Comparison of ENCODE assay signal across 18 cellular contexts in genomic region chr17:49543860-49544259, GRCh38. TPM values are rescaled to one million over a fixed set of nuclear protein-coding genes. Genes with fewer than 3 reads are reported as not detected.
DNase-seq lines count a peak whose midpoint lies in the region; ATAC-seq and TF ChIP-seq lines count a peak whose summit lies in the region.
"Had no signal": no experiment of that assay in that cellular context is flagged by ENCODE, and none has a peak within 500 bp of the region (broad histone marks: within the 10 kb centered on the region; RNA-seq: fewer than 3 reads in every experiment).

No MANE protein-coding gene starts in this region.

- peak overlapping the region; percentile 22 for H2BK12ac ChIP-seq in neuronal stem cell (ENCODE audit: low read length)

- ATAC-seq in right cardiac atrium (no peak), GM19463 (IDR thresholded peaks at IDR 0.05; ENCODE audit: unreplicated experiment) (no peak)
- ATAC-seq: HepG2 had no signal

- no peak for TF ChIP-seq POLR2A in adrenal gland (IDR thresholded peaks at IDR 0.05)

- no peak overlapping the region for H2AK5ac ChIP-seq in neuronal stem cell (ENCODE audit: low read depth, low read length)

- intact Hi-C loops in cardiac septum (cut with DNase I): no loop called here
- intact Hi-C loops in right cardiac atrium (cut with DNase I): no loop called here
- intact Hi-C loops in adrenal gland (cut with DNase I): no loop called here

- no peak overlapping the region for H4K8ac ChIP-seq in neuronal stem cell (ENCODE audit: low read depth, low read length)

- no peak overlapping the region for H2BK120ac ChIP-seq in neuronal stem cell (ENCODE audit: low read depth, low read length)

- no peaks in the 10 kb centered on the region for H3K27me3 ChIP-seq in right cardiac atrium (ENCODE audit: control insufficient read depth, insufficient read depth)
- no peaks in the 10 kb centered on the region for H3K27me3 ChIP-seq in iPS-20b (ENCODE audit: insufficient read depth, low read length)
- H3K27me3 ChIP-seq in neuronal stem cell (ENCODE audit: control insufficient read depth in 3 of 3, insufficient read depth in 3 of 3, low read depth in 1 of 3, low read length in 3 of 3): peaks cover 0 to 55% (median 0%) of the 10 kb centered on the region in 3 experiments
- no peaks in the 10 kb centered on the region for H3K27me3 ChIP-seq in adrenal gland
- H3K27me3 ChIP-seq: BLaER1 had no signal

- DNase-seq in cardiac septum (ENCODE audit: low spot score): peak; percentile 5
- DNase-seq in right cardiac atrium: no peak
- DNase-seq in neuronal stem cell (ENCODE audit: low spot score): no peak
- no peak for DNase-seq in KBM-7
- no peak for DNase-seq in adrenal gland
- DNase-seq: 8988T; CD4-positive, alpha-beta memory T cell; DMS79 treated with DMSO at 0.1 percent for 48 hours; GF-D8; HCEC 1CT; HFFc6 had no signal

- no peak overlapping the region for H3K18ac ChIP-seq in neuronal stem cell (ENCODE audit: low read length)

- H3K27ac ChIP-seq in right cardiac atrium (ENCODE audit: low read length) (no peak overlapping the region), iPS-20b (ENCODE audit: low read length) (peak overlapping the region; percentile 18), neuronal stem cell (replicated peaks; ENCODE audit: low read length) (no peak overlapping the region), adrenal gland (no peak overlapping the region)
- H3K27ac ChIP-seq: BLaER1 had no signal

- H3K9me3 ChIP-seq in right cardiac atrium (ENCODE audit: control insufficient read depth, low read length) (no peaks in the 10 kb centered on the region), iPS-20b (ENCODE audit: insufficient read depth, low read depth, low read length) (no peaks in the 10 kb centered on the region), neuronal stem cell (replicated peaks in 1 of 2; ENCODE audit: control insufficient read depth in 2 of 2, insufficient read depth in 1 of 2, low read depth in 1 of 2, low read length in 2 of 2) (no peaks in the 10 kb centered on the region), adrenal gland (replicated peaks in 1 of 3) (no peaks in the 10 kb centered on the region)

- H3K36me3 ChIP-seq in iPS-20b (ENCODE audit: insufficient read depth, low read depth, low read length): no peaks in the 10 kb centered on the region
- peaks cover 0 to 3% of the 10 kb centered on the region in 2 donors for H3K36me3 ChIP-seq in neuronal stem cell (replicated peaks in 1 of 2; ENCODE audit: control insufficient read depth in 2 of 2, insufficient read depth in 2 of 2, low read length in 2 of 2)
- no peaks in the 10 kb centered on the region for H3K36me3 ChIP-seq in adrenal gland (replicated peaks in 1 of 2)
- H3K36me3 ChIP-seq: BLaER1 had no signal

- H3K4me3 ChIP-seq in right cardiac atrium (ENCODE audit: low read length): no peak overlapping the region
- no peak overlapping the region for H3K4me3 ChIP-seq in iPS-20b (ENCODE audit: low read length)
- no peak overlapping the region for H3K4me3 ChIP-seq in neuronal stem cell (ENCODE audit: low read length in 2 of 2)
- no peak overlapping the region for H3K4me3 ChIP-seq in adrenal gland
- H3K4me3 ChIP-seq: BLaER1 had no signal

- H3K4me1 ChIP-seq in right cardiac atrium (ENCODE audit: control insufficient read depth, insufficient read depth, low read length): no peaks in the 10 kb centered on the region
- peaks cover 13% of the 10 kb centered on the region for H3K4me1 ChIP-seq in iPS-20b (ENCODE audit: insufficient read depth, low read length)
- H3K4me1 ChIP-seq in neuronal stem cell (ENCODE audit: control insufficient read depth in 2 of 2, insufficient read depth in 1 of 2, low read depth in 1 of 2, low read length in 2 of 2): peaks cover 0 to 31% of the 10 kb centered on the region in 2 donors
- H3K4me1 ChIP-seq in adrenal gland (replicated peaks in 1 of 2): no peaks in the 10 kb centered on the region

- no peak overlapping the region for H2BK5ac ChIP-seq in neuronal stem cell (ENCODE audit: low read length)

- no peak overlapping the region for H3K23ac ChIP-seq in neuronal stem cell (ENCODE audit: low read depth, low read length, poor library complexity)

- WGBS in right cardiac atrium: 67% methylated on average over 3 of the region's 3 CpGs
- no CpG with 5 or more reads among the region's 3 CpGs for WGBS in neuronal stem cell (ENCODE audit: extremely low coverage in 2 of 2, insufficient read length in 2 of 2, insufficient replicate concordance in 1 of 2), 2 donors
- 66 to 80% (median 74%) methylated on average over 3 of the region's 3 CpGs for WGBS in adrenal gland, 4 donors

- H3K4me2 ChIP-seq in neuronal stem cell (ENCODE audit: insufficient read depth, low read length, poor library complexity, severe bottlenecking): no peak overlapping the region
- H3K4me2 ChIP-seq: BLaER1 had no signal

- H3K79me1 ChIP-seq in neuronal stem cell (ENCODE audit: low read depth, low read length): peaks cover 4% of the 10 kb centered on the region

- no peak overlapping the region for H3K9ac ChIP-seq in iPS-20b (ENCODE audit: low read depth, low read length)
- no peak overlapping the region for H3K9ac ChIP-seq in neuronal stem cell (ENCODE audit: low read depth, low read length, poor library complexity)
- H3K9ac ChIP-seq: BLaER1 had no signal

- no peak overlapping the region for H4K91ac ChIP-seq in neuronal stem cell (ENCODE audit: low read depth, low read length, poor library complexity)

- no peak for TF ChIP-seq CTCF in adrenal gland (IDR thresholded peaks at IDR 0.05)

- H2BK15ac ChIP-seq in neuronal stem cell (ENCODE audit: low read length): peak overlapping the region; percentile 98

- no peak overlapping the region for H3K4ac ChIP-seq in neuronal stem cell (ENCODE audit: low read length)

- H3K14ac ChIP-seq in neuronal stem cell (ENCODE audit: low read length): no peak overlapping the region

- in situ Hi-C loops in KBM-7 (cut with MboI; ENCODE audit: low pct_unique_long_range_greater_than_20kb, low sequenced_read_pairs): no loop called here

- H2AFZ ChIP-seq in neuronal stem cell (ENCODE audit: low read length): no peak overlapping the region

RNA-seq across cellular contexts. Expression of gene NXPH3, which starts 31.8 kb away (rescaled TPM):
- total RNA-seq in cardiac septum: 4.4 TPM
- total RNA-seq in right cardiac atrium: 1 to 10 TPM; 3.8 to 6.5 (median 4.9) TPM
- polyA plus RNA-seq in right cardiac atrium: 5.9 TPM
- 2.9 TPM for polyA plus RNA-seq in neuronal stem cell (2013, experiment 1 of 2)
- 2.8 TPM for polyA plus RNA-seq in neuronal stem cell (2013, experiment 2 of 2)
- total RNA-seq in adrenal gland: 1 to 10 TPM in 6 of 8 donors, under 1 TPM in 2; 0.30 to 6.1 (median 1.3) TPM
- polyA plus RNA-seq in adrenal gland: 1 to 10 TPM in 1 of 3 donors, under 1 TPM in 2; 0.80 to 1.3 (median 0.88) TPM
- total RNA-seq: CD4-positive, alpha-beta memory T cell had no signal
- polyA plus RNA-seq: CD14-positive monocyte; CD4-positive, alpha-beta memory T cell; IgD-negative memory B cell had no signal

RNA-seq across cellular contexts. Expression of gene NGFR, which starts 48.8 kb away (rescaled TPM):
- total RNA-seq in cardiac septum (9.9 TPM), right cardiac atrium (10 to 100 TPM; 21.6 to 39.8 (median 29.4) TPM), adrenal gland (10 to 100 TPM; 15.8 to 77.8 (median 29.5) TPM)
- polyA plus RNA-seq in right cardiac atrium (16.5 TPM), adrenal gland (10 to 100 TPM; 14.0 to 25.5 (median 21.8) TPM)
- 29.4 TPM for polyA plus RNA-seq in neuronal stem cell (2013, experiment 1 of 2)
- polyA plus RNA-seq in neuronal stem cell (2013, experiment 2 of 2): 29.5 TPM
- polyA plus RNA-seq: AG04450; CD4-positive, alpha-beta memory T cell; IgD-negative memory B cell had no signal
